Comparison of ENCODE assay signal across 9 cellular contexts in genomic region chr10:104300002-104300735, GRCh38. TPM values are rescaled to one million over a fixed set of nuclear protein-coding genes. Genes with fewer than 3 reads are reported as not detected.
DNase-seq lines count a peak whose midpoint lies in the region; ATAC-seq, FAIRE-seq and TF ChIP-seq lines count a peak whose summit lies in the region.
"Had no signal": no experiment of that assay in that cellular context is flagged by ENCODE, and none has a peak within 500 bp of the region (broad histone marks: within the 10 kb centered on the region; RNA-seq: fewer than 3 reads in every experiment).

No MANE protein-coding gene starts in this region.

- H3K36me3 ChIP-seq in IMR-90 (ENCODE audit: control insufficient read depth, insufficient read depth, low read length) (no peaks in the 10 kb centered on the region), HepG2 (replicated peaks in 1 of 2; ENCODE audit: control insufficient read depth in 1 of 2, insufficient read depth in 2 of 2, low read length in 2 of 2) (no peaks in the 10 kb centered on the region), suprapubic skin (peaks cover 3% of the 10 kb centered on the region)

- H4K20me1 ChIP-seq in IMR-90 (ENCODE audit: insufficient read depth, low read length) (peaks cover 9% of the 10 kb centered on the region), HepG2 (ENCODE audit: insufficient read depth, low read length) (no peaks in the 10 kb centered on the region)

- in situ Hi-C loops in IMR-90 (cut with MboI; ENCODE audit: low sequenced_read_pairs) = no loop called here
- in situ Hi-C loops in HepG2 (cut with HindIII; ENCODE audit: extremely low pct_ligation_motif_present, low pct_unique_long_range_greater_than_20kb) = loop anchor here (5.0 kb wide), 1 partner anchor 47 kb away; no protein-coding TSS in a partner anchor

- WGBS in IMR-90 (ENCODE audit: extremely low coverage in 2 of 2, insufficient read length in 1 of 2), 2 experiments = 0% methylated on average over 2 of the region's 12 CpGs; no CpG with 5 or more reads in 1 of the 2 experiments
- WGBS in HepG2 (ENCODE audit: low lambda C conversion rate) = 33% methylated on average over 9 of the region's 12 CpGs
- 74% methylated on average over 12 of the region's 12 CpGs for WGBS in suprapubic skin

- peaks cover 3% of the 10 kb centered on the region for H3K27me3 Mint-ChIP-seq in brain

- peak overlapping the region; percentile 97 for H2BK120ac ChIP-seq in IMR-90 (ENCODE audit: low read depth, low read length)

- peak overlapping the region; percentile 97 for H3K4ac ChIP-seq in IMR-90 (ENCODE audit: low read depth, low read length)

- peaks cover 5% of the 10 kb centered on the region for H3K36me3 Mint-ChIP-seq in brain

- peak overlapping the region; percentile 85 for H2BK15ac ChIP-seq in IMR-90 (ENCODE audit: low read depth, low read length)

- H2BK5ac ChIP-seq in IMR-90 (ENCODE audit: low read depth, low read length, poor library complexity, severe bottlenecking) = peak overlapping the region; percentile 98

- TF ChIP-seq POLR2A in IMR-90 (IDR thresholded peaks at IDR 0.05; ENCODE audit: low read depth, low read length) (peak; percentile 83), HepG2 (IDR thresholded peaks at IDR 0.05; ENCODE audit: insufficient read depth in 1 of 2, low read depth in 2 of 2, low read length in 2 of 2) (no peak), suprapubic skin (IDR thresholded peaks at IDR 0.05) (no peak)

- peak overlapping the region; percentile 75 for H3K4me2 ChIP-seq in IMR-90 (ENCODE audit: low read depth, low read length)
- H3K4me2 ChIP-seq in HepG2 (ENCODE audit: low read depth, low read length) = no peak overlapping the region

- H3K79me2 ChIP-seq in HepG2 (ENCODE audit: insufficient read depth, low read length) = no peaks in the 10 kb centered on the region

- peak overlapping the region; percentile 91 for H3K23ac ChIP-seq in IMR-90 (ENCODE audit: low read depth, low read length)

- peak; percentile 100 for DNase-seq in IMR-90
- DNase-seq in HepG2 (ENCODE audit: low spot score) = no peak
- no peak for DNase-seq in suprapubic skin (ENCODE audit: low spot score in 2 of 2)
- DNase-seq in kidney glomerular epithelial cell (lab: John Stamatoyannopoulos, UW) = no peak
- DNase-seq in NCI-H2081 treated with DMSO at 0.1 percent for 48 hours (lab: John Stamatoyannopoulos, UW) = no peak
- DNase-seq in cerebellum (ENCODE audit: low spot score) = no peak
- DNase-seq: SIG-M5 had no signal

- ATAC-seq in IMR-90 (ENCODE audit: low read depth) = peak; percentile 55
- ATAC-seq in HepG2 = no peak
- ATAC-seq in HG02938 (IDR thresholded peaks at IDR 0.05; ENCODE audit: unreplicated experiment) = no peak

- peaks cover 3 to 23% of the 10 kb centered on the region in 2 experiments; a peak in 2 of 4 replicates for H3K79me1 ChIP-seq in IMR-90 (ENCODE audit: low read depth in 1 of 2, low read length in 2 of 2)

- dilution Hi-C loops in IMR-90 (cut with HindIII; ENCODE audit: low sequenced_read_pairs, unreplicated experiment) = no loop called here

- H4K91ac ChIP-seq in IMR-90 (ENCODE audit: insufficient read depth, low read depth, low read length) = peak overlapping the region; percentile 96

- H3K27me3 ChIP-seq in IMR-90 (ENCODE audit: control insufficient read depth, insufficient read depth, low read length) (no peaks in the 10 kb centered on the region), HepG2 (ENCODE audit: control insufficient read depth in 1 of 2, insufficient read depth in 2 of 2, low read length in 2 of 2) (peaks cover 5 to 34% of the 10 kb centered on the region in 2 experiments), suprapubic skin (no peaks in the 10 kb centered on the region)

- TF ChIP-seq CTCF in IMR-90 (conservative IDR thresholded peaks at IDR 0.05; ENCODE audit: low read depth, low read length) (no peak), brain (conservative IDR thresholded peaks at IDR 0.05) (no peak), HepG2 (CRISPR knock-in tag; IDR thresholded peaks at IDR 0.05) (no peak), suprapubic skin (IDR thresholded peaks at IDR 0.05) (no peak)

- H2BK20ac ChIP-seq in IMR-90 (ENCODE audit: low read depth, low read length) = peak overlapping the region; percentile 92

- H3K9me3 ChIP-seq in IMR-90 (ENCODE audit: control insufficient read depth, insufficient read depth, low read length) (no peaks in the 10 kb centered on the region), HepG2 (ENCODE audit: low read length) (no peaks in the 10 kb centered on the region), suprapubic skin (no peaks in the 10 kb centered on the region)

- H3K4me3 ChIP-seq in IMR-90 (ENCODE audit: insufficient read depth, low read depth, low read length) (no peak overlapping the region; the same call in 1 of the 2 replicates), HepG2 (replicated peaks in 1 of 3; ENCODE audit: insufficient read depth in 1 of 3, low read depth in 2 of 3, low read length in 3 of 3) (no peak overlapping the region), suprapubic skin (no peak overlapping the region)

- TF ChIP-seq EP300 in HepG2 (IDR thresholded peaks at IDR 0.05; ENCODE audit: low read depth in 2 of 2, low read length in 2 of 2) = no peak
- TF ChIP-seq EP300 in HepG2 (CRISPR knock-in tag; IDR thresholded peaks at IDR 0.05; ENCODE audit: borderline replicate concordance) = no peak
- peak; percentile 84 for TF ChIP-seq EP300 in suprapubic skin (IDR thresholded peaks at IDR 0.05)

- H3K4me3 Mint-ChIP-seq in brain = peak overlapping the region in 3 of 5 experiments; percentile 36 to 64 (median 58)

- peak overlapping the region; percentile 94 for H2AK9ac ChIP-seq in IMR-90 (replicated peaks; ENCODE audit: low read depth, low read length, poor library complexity)

- H3K27ac ChIP-seq in IMR-90 (ENCODE audit: insufficient read depth, low read length) = peak overlapping the region; percentile 89
- no peak overlapping the region for H3K27ac ChIP-seq in HepG2 (ENCODE audit: extremely low read length, insufficient read depth, low read length)
- H3K27ac ChIP-seq in suprapubic skin = peak overlapping the region; percentile 65

- intact Hi-C loops in IMR-90 (cut with micrococcal nuclease) = loop anchor here (2.0 kb wide), 1 partner anchor 29 kb away; no protein-coding TSS in a partner anchor
- intact Hi-C loops in HepG2 (cut with micrococcal nuclease; ENCODE audit: unreplicated experiment) = no loop called here

- H3K18ac ChIP-seq in IMR-90 (ENCODE audit: low read depth, low read length) = peak overlapping the region; percentile 78

- H2AFZ ChIP-seq in IMR-90 (replicated peaks; ENCODE audit: low read length, poor library complexity) (peak overlapping the region; percentile 85), HepG2 (ENCODE audit: low read length) (no peak overlapping the region)

- H4K5ac ChIP-seq in IMR-90 (ENCODE audit: low read depth, low read length) = peak overlapping the region; percentile 77

- peak overlapping the region; percentile 3 to 95 (median 94) for H3K27ac Mint-ChIP-seq in brain

- peak overlapping the region; percentile 56 for H3K9ac ChIP-seq in IMR-90 (ENCODE audit: low read depth, low read length)
- no peak overlapping the region for H3K9ac ChIP-seq in HepG2 (ENCODE audit: insufficient read depth, low read depth, low read length)

- no peak for TF ChIP-seq RAD21 in IMR-90 (IDR thresholded peaks at IDR 0.05; ENCODE audit: low read length)
- TF ChIP-seq RAD21 in HepG2 (CRISPR knock-in tag; IDR thresholded peaks at IDR 0.05) = no peak

- BruUV-seq in IMR-90 (replicated peaks; lab: Mats Ljungman, UMichigan) (no TSS peak), HepG2 (replicated peaks; lab: Mats Ljungman, UMichigan) (no TSS peak)

- H3K4me1 ChIP-seq in IMR-90 (ENCODE audit: control insufficient read depth, insufficient read depth, low read length) = peaks cover 30% of the 10 kb centered on the region
- peaks cover 47% of the 10 kb centered on the region for H3K4me1 ChIP-seq in HepG2 (ENCODE audit: insufficient read depth, low read length)
- H3K4me1 ChIP-seq in suprapubic skin = peaks cover 22% of the 10 kb centered on the region

- peak overlapping the region; percentile 93 for H3K14ac ChIP-seq in IMR-90 (replicated peaks; ENCODE audit: low read depth, low read length)

- H4K8ac ChIP-seq in IMR-90 (ENCODE audit: low read depth in 2 of 2, low read length in 2 of 2) = peak overlapping the region; percentile 80 to 95

- peak overlapping the region; percentile 81 for H3K56ac ChIP-seq in IMR-90 (ENCODE audit: extremely low read depth, insufficient read depth, low read length)

- peaks cover 39% of the 10 kb centered on the region for H3K4me1 Mint-ChIP-seq in brain

- peak overlapping the region; percentile 99 for H2AK5ac ChIP-seq in IMR-90 (ENCODE audit: low read depth, low read length)

- CTCF ChIA-PET in IMR-90 (lab: Yijun Ruan, JAX) (interaction anchor here (0.9 to 3.0 kb wide), 4 partner anchors 9 to 44 kb away, joined by 3 to 14 read pairs (median 6); no protein-coding TSS in a partner anchor), HepG2 (lab: Yijun Ruan, JAX; ENCODE audit: low intra/inter-chr PET ratio, low total read pairs) (interaction anchor here (1.0 kb wide), 1 partner anchor 9 kb away, joined by 3 read pairs; no protein-coding TSS in a partner anchor)

- POLR2A ChIA-PET in IMR-90 (lab: Charles Lee; ENCODE audit: unreplicated experiment) (no interaction called here), HepG2 (lab: Yijun Ruan, JAX) (no interaction called here)

- no peak for FAIRE-seq in HepG2 (lab: Jason Lieb, UNC)

- peaks cover 0 to 14% (median 8%) of the 10 kb centered on the region in 5 experiments for H3K9me3 Mint-ChIP-seq in brain

- 0 out of 2 replicates have a peak, but pooled peaks cover 25% of the 10 kb centered on the region for H3K9me1 ChIP-seq in IMR-90 (ENCODE audit: insufficient read depth, low read length)

RNA-seq across cellular contexts. Expression of gene GSTO2, which starts 31.2 kb away (rescaled TPM):
- total RNA-seq in IMR-90 (2012; rRNA removed) (1.9 and 2.3 TPM in 2 replicates), HepG2 (2016; rRNA removed; fragmentation: Illumina TruSeq; extraction: Trizol) (2.1 and 3.4 TPM in 2 replicates), suprapubic skin (10 to 100 TPM; 19.0 to 35.5 (median 25.4) TPM), cerebellum (2.2 TPM)
- polyA plus RNA-seq in IMR-90 (2012; rRNA removed) (1.1 and 1.4 TPM in 2 replicates), brain (ENCODE audit: insufficient read depth, low read depth, low replicate concordance) (23.9 TPM), HepG2 (2011; rRNA removed) (5.8 and 7.9 TPM in 2 replicates)
- 1.0 and 3.0 TPM in 2 replicates for polyA plus RNA-seq in IMR-90 (2012; cell fraction: cytosol; rRNA removed)
- 1.2 and 2.8 TPM in 2 replicates for polyA plus RNA-seq in IMR-90 (2012; cell fraction: nucleus; rRNA removed; ENCODE audit: low replicate concordance)
- total RNA-seq in HepG2 (2016; cell fraction: cytosol; rRNA removed; fragmentation: Illumina TruSeq; extraction: Trizol; ENCODE audit: low read depth) = 0.61 and 0.97 TPM in 2 replicates
- total RNA-seq in HepG2 (2016; cell fraction: insoluble cytoplasmic fraction; rRNA removed; fragmentation: Illumina TruSeq; extraction: Trizol) = 1.9 and 2.5 TPM in 2 replicates
- total RNA-seq in HepG2 (2016; cell fraction: membrane; rRNA removed; fragmentation: Illumina TruSeq; extraction: Trizol) = 1.3 and 2.6 TPM in 2 replicates
- 2.4 and 3.2 TPM in 2 replicates for total RNA-seq in HepG2 (2016; cell fraction: nucleus; rRNA removed; fragmentation: Illumina TruSeq; extraction: Trizol)
- polyA plus RNA-seq in HepG2 (2011; cell fraction: cytosol; rRNA removed) = 5.4 TPM in 2 replicates
- 3.2 and 4.7 TPM in 2 replicates for polyA plus RNA-seq in HepG2 (2011; cell fraction: nucleus; rRNA removed)
- polyA plus RNA-seq in HepG2 (2012) = 2.1 and 4.2 TPM in 2 replicates
- polyA plus RNA-seq in HepG2 (2016; cell fraction: cytosol; fragmentation: Illumina TruSeq; extraction: Trizol; ENCODE audit: low read depth) = 1.1 and 1.5 TPM in 2 replicates
- polyA plus RNA-seq in HepG2 (2016; cell fraction: insoluble cytoplasmic fraction; fragmentation: Illumina TruSeq; extraction: Trizol; ENCODE audit: low read depth) = 1.4 and 1.8 TPM in 2 replicates
- polyA plus RNA-seq in HepG2 (2016; cell fraction: membrane; fragmentation: Illumina TruSeq; extraction: Trizol; ENCODE audit: low read depth) = 1.1 and 1.6 TPM in 2 replicates
- polyA plus RNA-seq in HepG2 (2016; cell fraction: nucleus; fragmentation: Illumina TruSeq; extraction: Trizol; ENCODE audit: insufficient read depth, low read depth) = 1.4 and 2.0 TPM in 2 replicates
- 4.8 and 5.9 TPM in 2 replicates for polyA minus RNA-seq in HepG2 (2011; rRNA and poly(A)+ RNA removed; ENCODE audit: low replicate concordance)
- 0.99 and 3.0 TPM in 2 replicates for polyA minus RNA-seq in HepG2 (2011; cell fraction: cytosol; rRNA and poly(A)+ RNA removed)
- polyA minus RNA-seq in HepG2 (2011; cell fraction: nucleus; rRNA and poly(A)+ RNA removed) = 5.6 and 8.6 TPM in 2 replicates

RNA-seq across cellular contexts. Expression of gene ITPRIP, which starts 38.1 kb away (rescaled TPM):
- total RNA-seq in IMR-90 (2012; rRNA removed) (7.2 and 7.5 TPM in 2 replicates), HepG2 (2016; rRNA removed; fragmentation: Illumina TruSeq; extraction: Trizol) (0.58 and 1.00 TPM in 2 replicates), suprapubic skin (100 to 1,000 TPM in 3 of 4 donors, 10 to 100 TPM in 1; 98.5 to 217 (median 191) TPM), cerebellum (4.3 TPM)
- polyA plus RNA-seq in IMR-90 (2012; rRNA removed) (31.9 and 38.1 TPM in 2 replicates), brain (ENCODE audit: insufficient read depth, low read depth, low replicate concordance) (19.8 TPM), HepG2 (2011; rRNA removed) (2.8 and 3.0 TPM in 2 replicates)
- 24.7 and 46.9 TPM in 2 replicates for polyA plus RNA-seq in IMR-90 (2012; cell fraction: cytosol; rRNA removed)
- polyA plus RNA-seq in IMR-90 (2012; cell fraction: nucleus; rRNA removed; ENCODE audit: low replicate concordance) = 64.8 and 65.2 TPM in 2 replicates
- 0.09 and 0.10 TPM in 2 replicates for total RNA-seq in HepG2 (2016; cell fraction: cytosol; rRNA removed; fragmentation: Illumina TruSeq; extraction: Trizol; ENCODE audit: low read depth)
- total RNA-seq in HepG2 (2016; cell fraction: insoluble cytoplasmic fraction; rRNA removed; fragmentation: Illumina TruSeq; extraction: Trizol) = 0.55 and 1.0 TPM in 2 replicates
- 0.38 and 0.53 TPM in 2 replicates for total RNA-seq in HepG2 (2016; cell fraction: membrane; rRNA removed; fragmentation: Illumina TruSeq; extraction: Trizol)
- total RNA-seq in HepG2 (2016; cell fraction: nucleus; rRNA removed; fragmentation: Illumina TruSeq; extraction: Trizol) = 1.4 and 2.2 TPM in 2 replicates
- 2.7 and 3.0 TPM in 2 replicates for polyA plus RNA-seq in HepG2 (2011; cell fraction: cytosol; rRNA removed)
- 4.0 and 5.2 TPM in 2 replicates for polyA plus RNA-seq in HepG2 (2011; cell fraction: nucleus; rRNA removed)
- polyA plus RNA-seq in HepG2 (2012) = 1.5 and 2.5 TPM in 2 replicates
- 0.14 and 0.15 TPM in 2 replicates for polyA plus RNA-seq in HepG2 (2016; cell fraction: cytosol; fragmentation: Illumina TruSeq; extraction: Trizol; ENCODE audit: low read depth)
- 0.71 and 1.0 TPM in 2 replicates for polyA plus RNA-seq in HepG2 (2016; cell fraction: insoluble cytoplasmic fraction; fragmentation: Illumina TruSeq; extraction: Trizol; ENCODE audit: low read depth)
- polyA plus RNA-seq in HepG2 (2016; cell fraction: membrane; fragmentation: Illumina TruSeq; extraction: Trizol; ENCODE audit: low read depth) = 0.26 and 0.37 TPM in 2 replicates
- polyA plus RNA-seq in HepG2 (2016; cell fraction: nucleus; fragmentation: Illumina TruSeq; extraction: Trizol; ENCODE audit: insufficient read depth, low read depth) = 3.0 and 3.4 TPM in 2 replicates
- 12.8 and 29.6 TPM in 2 replicates for polyA minus RNA-seq in HepG2 (2011; rRNA and poly(A)+ RNA removed; ENCODE audit: low replicate concordance)
- polyA minus RNA-seq in HepG2 (2011; cell fraction: cytosol; rRNA and poly(A)+ RNA removed) = 3.2 and 4.6 TPM in 2 replicates
- 9.7 and 10.7 TPM in 2 replicates for polyA minus RNA-seq in HepG2 (2011; cell fraction: nucleus; rRNA and poly(A)+ RNA removed)

RNA-seq across cellular contexts. Expression of gene GSTO1, which starts 45.5 kb away (rescaled TPM):
- 258 and 330 TPM in 2 replicates for total RNA-seq in IMR-90 (2012; rRNA removed)
- 186 and 189 TPM in 2 replicates for polyA plus RNA-seq in IMR-90 (2012; rRNA removed)
- 142 and 178 TPM in 2 replicates for polyA plus RNA-seq in IMR-90 (2012; cell fraction: cytosol; rRNA removed)
- polyA plus RNA-seq in IMR-90 (2012; cell fraction: nucleus; rRNA removed; ENCODE audit: low replicate concordance) = 39.1 and 96.8 TPM in 2 replicates
- 109 TPM for polyA plus RNA-seq in brain (ENCODE audit: insufficient read depth, low read depth, low replicate concordance)
- 300 and 418 TPM in 2 replicates for total RNA-seq in HepG2 (2016; rRNA removed; fragmentation: Illumina TruSeq; extraction: Trizol)
- total RNA-seq in HepG2 (2016; cell fraction: cytosol; rRNA removed; fragmentation: Illumina TruSeq; extraction: Trizol; ENCODE audit: low read depth) = 151 and 179 TPM in 2 replicates
- 301 and 437 TPM in 2 replicates for total RNA-seq in HepG2 (2016; cell fraction: insoluble cytoplasmic fraction; rRNA removed; fragmentation: Illumina TruSeq; extraction: Trizol)
- 192 and 211 TPM in 2 replicates for total RNA-seq in HepG2 (2016; cell fraction: membrane; rRNA removed; fragmentation: Illumina TruSeq; extraction: Trizol)
- total RNA-seq in HepG2 (2016; cell fraction: nucleus; rRNA removed; fragmentation: Illumina TruSeq; extraction: Trizol) = 110 and 113 TPM in 2 replicates
- polyA plus RNA-seq in HepG2 (2011; rRNA removed) = 152 and 228 TPM in 2 replicates
- polyA plus RNA-seq in HepG2 (2011; cell fraction: cytosol; rRNA removed) = 147 and 153 TPM in 2 replicates
- 37.4 and 37.5 TPM in 2 replicates for polyA plus RNA-seq in HepG2 (2011; cell fraction: nucleus; rRNA removed)
- 165 and 247 TPM in 2 replicates for polyA plus RNA-seq in HepG2 (2012)
- 177 and 202 TPM in 2 replicates for polyA plus RNA-seq in HepG2 (2016; cell fraction: cytosol; fragmentation: Illumina TruSeq; extraction: Trizol; ENCODE audit: low read depth)
- polyA plus RNA-seq in HepG2 (2016; cell fraction: insoluble cytoplasmic fraction; fragmentation: Illumina TruSeq; extraction: Trizol; ENCODE audit: low read depth) = 365 and 402 TPM in 2 replicates
- 152 and 182 TPM in 2 replicates for polyA plus RNA-seq in HepG2 (2016; cell fraction: membrane; fragmentation: Illumina TruSeq; extraction: Trizol; ENCODE audit: low read depth)
- 148 and 165 TPM in 2 replicates for polyA plus RNA-seq in HepG2 (2016; cell fraction: nucleus; fragmentation: Illumina TruSeq; extraction: Trizol; ENCODE audit: insufficient read depth, low read depth)
- 30.9 and 42.9 TPM in 2 replicates for polyA minus RNA-seq in HepG2 (2011; rRNA and poly(A)+ RNA removed; ENCODE audit: low replicate concordance)
- polyA minus RNA-seq in HepG2 (2011; cell fraction: cytosol; rRNA and poly(A)+ RNA removed) = 56.1 and 62.9 TPM in 2 replicates
- 58.7 and 65.3 TPM in 2 replicates for polyA minus RNA-seq in HepG2 (2011; cell fraction: nucleus; rRNA and poly(A)+ RNA removed)
- total RNA-seq in suprapubic skin = 10 to 100 TPM; 38.2 to 61.4 (median 56.7) TPM
- total RNA-seq in cerebellum = 7.9 TPM

RNA-seq across cellular contexts. Expression of gene CFAP58, which starts 53.5 kb away (rescaled TPM):
- total RNA-seq in IMR-90 (2012; rRNA removed) = 0.36 and 0.83 TPM in 2 replicates
- polyA plus RNA-seq in IMR-90 (2012; rRNA removed) = 0.57 and 0.72 TPM in 2 replicates
- polyA plus RNA-seq in IMR-90 (2012; cell fraction: cytosol; rRNA removed) = 0.03 and 0.09 TPM in 2 replicates
- polyA plus RNA-seq in IMR-90 (2012; cell fraction: nucleus; rRNA removed; ENCODE audit: low replicate concordance) = 0.14 and 1.3 TPM in 2 replicates
- 0.37 TPM for polyA plus RNA-seq in brain (ENCODE audit: insufficient read depth, low read depth, low replicate concordance)
- not detected in 2 replicates for total RNA-seq in HepG2 (2016; rRNA removed; fragmentation: Illumina TruSeq; extraction: Trizol)
- total RNA-seq in HepG2 (2016; cell fraction: cytosol; rRNA removed; fragmentation: Illumina TruSeq; extraction: Trizol; ENCODE audit: low read depth) = not detected in 2 replicates
- not detected in 2 replicates for total RNA-seq in HepG2 (2016; cell fraction: insoluble cytoplasmic fraction; rRNA removed; fragmentation: Illumina TruSeq; extraction: Trizol)
- not detected in 2 replicates for total RNA-seq in HepG2 (2016; cell fraction: membrane; rRNA removed; fragmentation: Illumina TruSeq; extraction: Trizol)
- total RNA-seq in HepG2 (2016; cell fraction: nucleus; rRNA removed; fragmentation: Illumina TruSeq; extraction: Trizol) = not detected in 2 replicates
- 0.03 TPM in 2 replicates for polyA plus RNA-seq in HepG2 (2011; rRNA removed)
- polyA plus RNA-seq in HepG2 (2011; cell fraction: cytosol; rRNA removed) = not detected in 2 replicates
- polyA plus RNA-seq in HepG2 (2011; cell fraction: nucleus; rRNA removed) = 0.12 and 0.19 TPM in 2 replicates
- polyA plus RNA-seq in HepG2 (2012) = 0.09 TPM in 1 of 2 replicates, not detected in the other
- not detected in 2 replicates for polyA plus RNA-seq in HepG2 (2016; cell fraction: cytosol; fragmentation: Illumina TruSeq; extraction: Trizol; ENCODE audit: low read depth)
- polyA plus RNA-seq in HepG2 (2016; cell fraction: insoluble cytoplasmic fraction; fragmentation: Illumina TruSeq; extraction: Trizol; ENCODE audit: low read depth) = not detected in 2 replicates
- polyA plus RNA-seq in HepG2 (2016; cell fraction: membrane; fragmentation: Illumina TruSeq; extraction: Trizol; ENCODE audit: low read depth) = not detected in 2 replicates
- not detected in 2 replicates for polyA plus RNA-seq in HepG2 (2016; cell fraction: nucleus; fragmentation: Illumina TruSeq; extraction: Trizol; ENCODE audit: insufficient read depth, low read depth)
- polyA minus RNA-seq in HepG2 (2011; rRNA and poly(A)+ RNA removed; ENCODE audit: low replicate concordance) = not detected in 2 replicates
- not detected in 2 replicates for polyA minus RNA-seq in HepG2 (2011; cell fraction: cytosol; rRNA and poly(A)+ RNA removed)
- 0.13 TPM in 1 of 2 replicates, not detected in the other for polyA minus RNA-seq in HepG2 (2011; cell fraction: nucleus; rRNA and poly(A)+ RNA removed)
- total RNA-seq in suprapubic skin = 1 to 10 TPM in 1 of 4 donors, under 1 TPM in 3; 0.13 to 1.0 (median 0.39) TPM
- total RNA-seq in cerebellum = 0.45 TPM

Comparison
In these comparisons a context has a peak if more than half of its experiments do, and no peak if none do; other contexts are left out.
1. RNA of gene ITPRIP, which starts 38.1 kb away (total RNA-seq): 98.5 to 217 TPM in suprapubic skin; 7.2 to 7.5 TPM in IMR-90, 4.3 TPM in cerebellum (single experiment) and 0.09 to 2.2 TPM in HepG2; every median in the first group is over 10 times any median in the second.